Comparison of ENCODE assay signal across 1 cellular context in genomic region chr11:68469122-68469521, GRCh38.
TF ChIP-seq lines count a peak whose summit lies in the region.

No MANE protein-coding gene starts in this region.

TF ChIP-seq in liver, 16 proteins besides CTCF, POLR2A, EP300 and RAD21 (continued from another document):
- TF ChIP-seq REST (IDR thresholded peaks at IDR 0.05) (peak; percentile 50), YY1 (IDR thresholded peaks at IDR 0.05) (peak; percentile 80), RXRA (IDR thresholded peaks at IDR 0.05) (peak; percentile 76 to 98), GABPA (IDR thresholded peaks at IDR 0.05 in 1 of 2, conservative IDR thresholded peaks at IDR 0.05 in 1 of 2) (peak in 1 of 2 donors; percentile 35)
